In the genomic region with DNA sequence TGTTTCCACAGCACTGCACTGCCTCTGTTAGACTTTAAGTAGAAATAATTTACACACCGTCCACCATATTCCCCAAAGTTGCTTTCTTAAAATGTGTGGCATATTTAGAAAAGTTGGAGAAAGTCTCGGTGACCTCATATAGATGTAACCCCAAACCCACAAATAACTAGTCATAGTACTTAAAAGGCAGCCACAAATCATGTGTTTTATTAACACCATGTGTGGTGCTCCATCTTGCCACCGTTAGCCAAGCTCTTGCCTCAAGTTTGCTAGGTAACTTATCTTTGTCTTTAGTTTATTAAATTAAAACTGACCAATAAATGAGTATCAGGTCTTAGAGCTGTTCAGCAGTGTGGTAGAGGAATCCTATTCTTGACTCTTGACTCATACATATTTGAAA, we compare ENCODE assay signal across 22 cellular contexts.
"Had no signal": no experiment of that assay in that cellular context is flagged by ENCODE, and none has a peak within 500 bp of the region (broad histone marks: within the 10 kb centered on the region; RNA-seq: fewer than 3 reads in every experiment).

No MANE protein-coding gene starts in this region.

- H3K27me3 ChIP-seq: heart right ventricle, tibial artery had no signal

- H3K4me3 Mint-ChIP-seq: activated CD4-positive, alpha-beta T cell treated with anti-CD3 and anti-CD28 coated beads, Interleukin-2, amount 10 ng/mL, durations not matched to agents 7 days and 5 days; activated CD8-positive, alpha-beta T cell treated with anti-CD3 and anti-CD28 coated beads, Interleukin-2, amount 10 ng/mL, durations not matched to agents 7 days and 5 days; activated naive CD8-positive, alpha-beta T cell treated with anti-CD3 and anti-CD28 coated beads, Interleukin-2, amount 50 U/mL, for 24 hours; activated T-helper 1 cell treated with anti-CD3 and anti-CD28 coated beads, Interleukin-12 subunit alpha, Interleukin-12 subunit beta, Interleukin-2, Interleukin-4 antibody, amounts not matched to agents 30 ng/mL and 10 ng/mL and 1 ng/mL, durations not matched to agents 14 hours and 24 hours and 36 hours; brain; dendritic cell treated with granulocyte-macrophage colony-stimulating factor and Interleukin-4, amounts not matched to agents 40 ng/mL and 50 ng/mL, for 4 days; natural killer cell treated with Interleukin-12 subunit alpha and Interleukin-12 subunit beta and Interleukin-15 and Interleukin-18, amount 100 ng/mL, for 72 hours had no signal

- H3K36me3 Mint-ChIP-seq: natural killer cell treated with Interleukin-12 subunit alpha and Interleukin-12 subunit beta and Interleukin-15 and Interleukin-18, amount 100 ng/mL, for 72 hours had no signal

- H3K4me3 ChIP-seq: heart right ventricle, tibial artery had no signal

- DNase-seq: activated CD4-positive, alpha-beta T cell treated with anti-CD3 and anti-CD28 coated beads, Interleukin-2, amount 10 ng/mL, durations not matched to agents 7 days and 5 days; activated CD8-positive, alpha-beta T cell treated with anti-CD3 and anti-CD28 coated beads, Interleukin-2, amount 10 ng/mL, durations not matched to agents 7 days and 5 days; activated gamma-delta T cell; activated naive CD4-positive, alpha-beta T cell treated with anti-CD3 and anti-CD28 coated beads, Interleukin-2, amount 50 U/mL, for 16 hours; activated naive CD8-positive, alpha-beta T cell treated with anti-CD3 and anti-CD28 coated beads, Interleukin-2, amount 50 U/mL, for 24 hours; effector CD4-positive, alpha-beta T cell; erythroblast; heart right ventricle; islet precursor cell; left cardiac atrium; midbrain; retina; stimulated activated CD4-positive, alpha-beta T cell treated with anti-CD3 and anti-CD28 coated beads, Interleukin-4, amount 100 ng/mL, for 24 hours; stimulated activated naive CD4-positive, alpha-beta T cell treated with Interleukin-2 at 50 U/mL for 16 hours; T-helper 2 cell; tibial artery had no signal

- H3K36me3 ChIP-seq: heart right ventricle, tibial artery had no signal

- H3K27me3 Mint-ChIP-seq: activated CD4-positive, alpha-beta T cell treated with anti-CD3 and anti-CD28 coated beads, Interleukin-2, amount 10 ng/mL, durations not matched to agents 7 days and 5 days; activated naive CD8-positive, alpha-beta T cell treated with anti-CD3 and anti-CD28 coated beads, Interleukin-2, amount 50 U/mL, for 24 hours; brain; dendritic cell treated with granulocyte-macrophage colony-stimulating factor and Interleukin-4, amounts not matched to agents 40 ng/mL and 50 ng/mL, for 4 days; progenitor cell of endocrine pancreas had no signal

- H3K27ac ChIP-seq: tibial artery had no signal

- ATAC-seq: activated CD4-positive, CD25-positive, alpha-beta regulatory T cell treated with anti-CD3 and anti-CD28 coated beads, Interleukin-2, amount 50 U/mL, for 24 hours; activated CD8-positive, alpha-beta T cell treated with anti-CD3 and anti-CD28 coated beads, Interleukin-2, amount 10 ng/mL, durations not matched to agents 7 days and 5 days; activated naive CD8-positive, alpha-beta T cell treated with anti-CD3 and anti-CD28 coated beads, Interleukin-2, amount 50 U/mL, for 24 hours; heart right ventricle; left cardiac atrium; natural killer cell treated with Interleukin-12 subunit alpha and Interleukin-12 subunit beta and Interleukin-15 and Interleukin-18, amount 100 ng/mL, for 72 hours had no signal

- H3K9me3 ChIP-seq: tibial artery had no signal

- H3K27ac Mint-ChIP-seq: activated CD4-positive, alpha-beta T cell treated with anti-CD3 and anti-CD28 coated beads, Interleukin-2, amount 10 ng/mL, durations not matched to agents 7 days and 5 days; activated CD8-positive, alpha-beta T cell treated with anti-CD3 and anti-CD28 coated beads, Interleukin-2, amount 10 ng/mL, durations not matched to agents 7 days and 5 days; activated naive CD8-positive, alpha-beta T cell treated with anti-CD3 and anti-CD28 coated beads, Interleukin-2, amount 50 U/mL, for 24 hours; activated T-helper 1 cell treated with anti-CD3 and anti-CD28 coated beads, Interleukin-12 subunit alpha, Interleukin-12 subunit beta, Interleukin-2, Interleukin-4 antibody, amounts not matched to agents 30 ng/mL and 10 ng/mL and 1 ng/mL, durations not matched to agents 14 hours and 24 hours and 36 hours; brain; dendritic cell treated with granulocyte-macrophage colony-stimulating factor and Interleukin-4, amounts not matched to agents 40 ng/mL and 50 ng/mL, for 4 days; natural killer cell treated with Interleukin-12 subunit alpha and Interleukin-12 subunit beta and Interleukin-15 and Interleukin-18, amount 100 ng/mL, for 72 hours; progenitor cell of endocrine pancreas had no signal
